14 cellular contexts compared by ENCODE assay signal in genomic region chr9:109017493-109017892, GRCh38.
A peak's percentile ranks its signal among the peaks of the same experiment; 100 is the strongest.
DNase-seq lines count a peak whose midpoint lies in the region; ATAC-seq lines count a peak whose summit lies in the region.
"Had no signal": no experiment of that assay in that cellular context is flagged by ENCODE, and none has a peak within 500 bp of the region (broad histone marks: within the 10 kb centered on the region; RNA-seq: fewer than 3 reads in every experiment).

No MANE protein-coding gene starts in this region.

- no peak overlapping the region for H3K4me3 Mint-ChIP-seq in memory B cell

- H3K36me3 Mint-ChIP-seq in memory B cell, result peaks cover 6% of the 10 kb centered on the region

- peak; percentile 51 for ATAC-seq in GM18511 (IDR thresholded peaks at IDR 0.05; ENCODE audit: unreplicated experiment)
- peak; percentile 33 for ATAC-seq in GM21360 (IDR thresholded peaks at IDR 0.05; ENCODE audit: unreplicated experiment)
- peak; percentile 27 for ATAC-seq in HG03039 (IDR thresholded peaks at IDR 0.05; ENCODE audit: unreplicated experiment)
- ATAC-seq in memory B cell (ENCODE audit: low read depth), result no peak

- H3K27me3 Mint-ChIP-seq in memory B cell, result no peaks in the 10 kb centered on the region

- H3K27ac Mint-ChIP-seq in memory B cell, result peak overlapping the region; percentile 43

- peaks cover 17% of the 10 kb centered on the region for H3K4me1 Mint-ChIP-seq in memory B cell

- no peaks in the 10 kb centered on the region for H3K9me3 Mint-ChIP-seq in memory B cell

- no peak for DNase-seq in memory B cell (ENCODE audit: low spot score in 2 of 2)
- DNase-seq in central memory CD4-positive, alpha-beta T cell, result no peak
- DNase-seq in NCI-H446 treated with DMSO at 0.1 percent for 48 hours (lab: John Stamatoyannopoulos, UW), result no peak
- no peak for DNase-seq in DMS153 treated with DMSO at 0.1 percent for 48 hours (lab: John Stamatoyannopoulos, UW; ENCODE audit: unreplicated experiment)
- no peak for DNase-seq in stimulated activated CD4-positive, alpha-beta T cell treated with anti-CD3 and anti-CD28 coated beads, Interleukin-2, amount 100 ng/mL, for 48 hours
- DNase-seq: activated CD8-positive, alpha-beta memory T cell treated with anti-CD3 and anti-CD28 coated beads, Interleukin-2, amount 50 U/mL, for 48 hours; adrenal gland; GM23248; NCI-H187; NCI-H774; tibial artery had no signal
